18 cellular contexts compared by ENCODE assay signal in the genomic region with DNA sequence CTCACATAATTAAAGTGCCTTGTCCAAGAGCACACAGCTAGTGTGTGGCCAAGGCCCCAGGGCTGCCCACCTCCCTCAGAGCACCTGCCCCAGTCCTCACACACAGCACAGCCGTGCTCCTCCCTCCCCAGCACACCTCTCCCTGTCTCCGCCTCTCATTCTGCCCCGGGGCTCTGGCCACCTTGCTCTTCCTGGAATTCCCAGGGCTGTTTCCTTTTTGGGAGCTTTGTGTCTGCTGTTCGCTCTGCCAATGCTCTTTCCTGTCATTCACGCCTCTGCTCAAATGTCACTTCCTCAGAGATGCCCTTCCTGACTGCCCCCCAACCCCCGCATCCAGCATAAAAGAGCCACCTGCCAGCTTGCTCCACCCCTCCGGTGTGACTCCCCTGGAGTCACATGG. TPM values are rescaled to one million over a fixed set of nuclear protein-coding genes. Genes with fewer than 3 reads are reported as not detected.
DNase-seq lines count a peak whose midpoint lies in the region; ATAC-seq and TF ChIP-seq lines count a peak whose summit lies in the region.
"Had no signal": no experiment of that assay in that cellular context is flagged by ENCODE, and none has a peak within 500 bp of the region (broad histone marks: within the 10 kb centered on the region; RNA-seq: fewer than 3 reads in every experiment).

No MANE protein-coding gene starts in this region.

- H3K79me2 ChIP-seq in osteoblast (ENCODE audit: insufficient read depth, low read length) = no peaks in the 10 kb centered on the region

- CTCF ChIA-PET in HEK293 (lab: Yijun Ruan, JAX) = interaction anchor here (1.0 to 1.3 kb wide), 2 partner anchors 48 to 297 kb away, joined by 3 to 5 read pairs; no protein-coding TSS in a partner anchor

- POLR2A ChIA-PET in HEK293 (lab: Yijun Ruan, JAX) = interaction anchor here (1.1 kb wide), 1 partner anchor 13 kb away, joined by 3 read pairs; a partner anchor contains a TSS

- H3K4me3 Mint-ChIP-seq in endothelial cell (ENCODE audit: unreplicated experiment) = peak overlapping the region; percentile 4
- H3K4me3 Mint-ChIP-seq: CD8-positive, alpha-beta memory T cell had no signal

- no peak for ATAC-seq in GM21360 (IDR thresholded peaks at IDR 0.05; ENCODE audit: unreplicated experiment)
- ATAC-seq: GM12878 had no signal

- H3K27me3 ChIP-seq in osteoblast (ENCODE audit: insufficient read depth, low read length) = peaks cover 14% of the 10 kb centered on the region

- H3K4me1 Mint-ChIP-seq in endothelial cell (ENCODE audit: unreplicated experiment) = peaks cover 62% of the 10 kb centered on the region
- H3K4me1 Mint-ChIP-seq: CD8-positive, alpha-beta memory T cell had no signal

- peaks cover 12% of the 10 kb centered on the region for H3K27me3 Mint-ChIP-seq in endothelial cell (ENCODE audit: unreplicated experiment)

- H3K4me1 ChIP-seq in HEK293 (ENCODE audit: control insufficient read depth, insufficient read depth, low read length) = no peaks in the 10 kb centered on the region
- H3K4me1 ChIP-seq in osteoblast (ENCODE audit: insufficient read depth, low read length) = no peaks in the 10 kb centered on the region
- H3K4me1 ChIP-seq: BLaER1 had no signal

- H3K36me3 Mint-ChIP-seq in endothelial cell (ENCODE audit: low read depth, unreplicated experiment) = peaks cover 30% of the 10 kb centered on the region

- no peak overlapping the region for H3K4me3 ChIP-seq in HEK293 (ENCODE audit: low read depth, low read length)
- no peak overlapping the region for H3K4me3 ChIP-seq in osteoblast (ENCODE audit: insufficient read depth, low read length)
- H3K4me3 ChIP-seq: BLaER1, GM12878 had no signal

- peak; percentile 18 for DNase-seq in DMS53 (lab: John Stamatoyannopoulos, UW)
- no peak for DNase-seq in DMS53 treated with DMSO at 0.1 percent for 48 hours (lab: John Stamatoyannopoulos, UW; ENCODE audit: unreplicated experiment)
- DNase-seq in NCI-H69 (lab: John Stamatoyannopoulos, UW) = peak; percentile 92
- DNase-seq in endothelial cell (ENCODE audit: low spot score) = peak; percentile 21
- DNase-seq in osteoblast (ENCODE audit: insufficient read length, low spot score, missing footprints) = no peak
- DNase-seq in retina = no peak
- DNase-seq: 8988T; CD8-positive, alpha-beta memory T cell; KG1; NCI-H1092 treated with DMSO at 0.1 percent for 48 hours; NCI-H1930; NCI-H446 treated with DMSO at 0.1 percent for 48 hours had no signal

- H3K27ac ChIP-seq in HEK293 (ENCODE audit: extremely low read depth, low read depth, low read length) = no peak overlapping the region
- H3K27ac ChIP-seq in osteoblast (ENCODE audit: low read depth, low read length) = no peak overlapping the region
- H3K27ac ChIP-seq: BLaER1 had no signal

- H3K36me3 ChIP-seq in HEK293 (ENCODE audit: control insufficient read depth in 2 of 2, insufficient read depth in 1 of 2, low read length in 2 of 2) (no peaks in the 10 kb centered on the region), osteoblast (ENCODE audit: insufficient read depth, low read length) (no peaks in the 10 kb centered on the region)
- H3K36me3 ChIP-seq: BLaER1 had no signal

- peak overlapping the region; percentile 87 for H3K27ac Mint-ChIP-seq in endothelial cell (ENCODE audit: unreplicated experiment)
- H3K27ac Mint-ChIP-seq: CD8-positive, alpha-beta memory T cell had no signal

- no peaks in the 10 kb centered on the region for H3K9me3 ChIP-seq in HEK293 (ENCODE audit: control insufficient read depth, insufficient read depth, low read depth, low read length)
- H3K9me3 ChIP-seq in osteoblast (ENCODE audit: low read depth, low read length) = no peaks in the 10 kb centered on the region
- H3K9me3 ChIP-seq: BLaER1 had no signal

- TF ChIP-seq CTCF in HEK293 (tag by site-specific recombination; IDR thresholded peaks at IDR 0.05) = no peak
- no peak for TF ChIP-seq CTCF in endothelial cell (IDR thresholded peaks at IDR 0.05; ENCODE audit: unreplicated experiment)
- no peak for TF ChIP-seq CTCF in osteoblast (IDR thresholded peaks at IDR 0.05; ENCODE audit: extremely low read depth, low read depth, low read length)

- H2AFZ ChIP-seq in osteoblast (ENCODE audit: low read length) = no peak overlapping the region

- H3K9me3 Mint-ChIP-seq in endothelial cell (ENCODE audit: unreplicated experiment) = no peaks in the 10 kb centered on the region

- no peak overlapping the region for H3K4me2 ChIP-seq in osteoblast (ENCODE audit: insufficient read depth, low read length)
- H3K4me2 ChIP-seq: BLaER1 had no signal

- H4K20me1 ChIP-seq in osteoblast (ENCODE audit: insufficient read depth, low read length) = no peaks in the 10 kb centered on the region
- H4K20me1 ChIP-seq: BLaER1 had no signal

TF ChIP-seq in HEK293, 187 proteins besides CTCF, POLR2A, EP300 and RAD21:
- TF ChIP-seq ZNF37A (tag by site-specific recombination; IDR thresholded peaks at IDR 0.05) (no peak), ZNF341 (tag by site-specific recombination; IDR thresholded peaks at IDR 0.05; ENCODE audit: low read depth) (peak; percentile 32; the same call in 1 of the 2 replicates), GLIS2 (tag by site-specific recombination; IDR thresholded peaks at IDR 0.05) (0 out of 2 replicates have a peak, but pooled peaks have one; percentile 13)
TF ChIP-seq in HEK293: peak in this region for 2.

RNA-seq across cellular contexts. Expression of a gene that starts 13.3 kb away (rescaled TPM):
- total RNA-seq in endothelial cell (ENCODE audit: unreplicated experiment) (46.1 TPM), osteoblast (under 0.01 and 0.29 TPM in 2 replicates)
- total RNA-seq: GM12878 had no signal

RNA-seq across cellular contexts. Expression of a gene that starts 46.5 kb away (rescaled TPM):
- total RNA-seq in endothelial cell (ENCODE audit: unreplicated experiment) (37.4 TPM), osteoblast (1.4 and 1.5 TPM in 2 replicates)

RNA-seq across cellular contexts. Expression of a gene that starts 51.3 kb away (rescaled TPM):
- total RNA-seq in endothelial cell (ENCODE audit: unreplicated experiment) (not detected), osteoblast (1.1 and 1.8 TPM in 2 replicates)
- total RNA-seq: CD8-positive, alpha-beta memory T cell; G401; M059J had no signal

Comparison
In these comparisons a context has a peak if more than half of its experiments do, and no peak if none do; other contexts are left out.
1. DNase-seq: peak in DMS53 (single experiment), NCI-H69 (single experiment) and endothelial cell (single experiment); none in DMS53 treated with DMSO at 0.1 percent for 48 hours (single experiment), osteoblast (single experiment) and retina (single experiment).
2. RNA of a gene that starts 13.3 kb away (total RNA-seq): 46.1 TPM in endothelial cell (single experiment); under 0.01 to 0.29 TPM in osteoblast; every median in the first group is over 10 times any median in the second.
3. RNA of a gene that starts 46.5 kb away (total RNA-seq): 37.4 TPM in endothelial cell (single experiment); 1.4 to 1.5 TPM in osteoblast; every median in the first group is over 10 times any median in the second.